ENCODE assay signal across 11 cellular contexts in the genomic region with DNA sequence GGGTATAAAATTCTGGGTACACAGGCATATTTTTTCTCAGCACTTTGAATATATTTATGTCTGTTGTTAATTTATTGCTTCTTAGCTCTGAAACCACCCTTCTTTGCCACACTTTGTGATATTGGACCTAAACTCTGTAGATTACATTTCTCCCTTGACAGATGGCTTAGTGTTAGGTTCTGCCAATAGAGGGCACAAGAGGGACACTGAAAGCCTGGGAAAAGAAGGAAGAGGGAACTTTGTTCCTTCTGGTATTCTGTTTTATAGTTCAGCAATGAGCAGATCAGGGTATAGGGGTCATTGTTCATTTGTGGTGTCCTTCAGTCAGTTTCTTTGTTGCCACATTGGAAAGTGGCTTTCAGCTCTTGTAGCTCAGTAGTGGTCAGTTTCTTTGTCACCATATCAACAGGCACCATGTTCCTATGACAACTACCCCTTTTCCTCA.
DNase-seq lines count a peak whose midpoint lies in the region; ATAC-seq, FAIRE-seq and TF ChIP-seq lines count a peak whose summit lies in the region.
"Had no signal": no experiment of that assay in that cellular context is flagged by ENCODE, and none has a peak within 500 bp of the region (broad histone marks: within the 10 kb centered on the region; RNA-seq: fewer than 3 reads in every experiment).

No MANE protein-coding gene starts in this region.

- H3K9me3 Mint-ChIP-seq in activated naive CD8-positive, alpha-beta T cell treated with anti-CD3 and anti-CD28 coated beads, Interleukin-2, amount 50 U/mL, for 24 hours, result peaks cover 30% of the 10 kb centered on the region

- no peak overlapping the region for H3K27ac Mint-ChIP-seq in activated naive CD8-positive, alpha-beta T cell treated with anti-CD3 and anti-CD28 coated beads, Interleukin-2, amount 50 U/mL, for 24 hours
- H3K27ac Mint-ChIP-seq: activated CD8-positive, alpha-beta T cell treated with anti-CD3 and anti-CD28 coated beads for 36 hours had no signal

- no peak overlapping the region for H3K4me3 Mint-ChIP-seq in activated naive CD8-positive, alpha-beta T cell treated with anti-CD3 and anti-CD28 coated beads, Interleukin-2, amount 50 U/mL, for 24 hours
- H3K4me3 Mint-ChIP-seq: activated CD8-positive, alpha-beta T cell treated with anti-CD3 and anti-CD28 coated beads for 36 hours had no signal

- no peaks in the 10 kb centered on the region for H3K27me3 ChIP-seq in lower lobe of right lung (ENCODE audit: low read depth)
- H3K27me3 ChIP-seq: neutrophil had no signal

- H3K27me3 Mint-ChIP-seq in activated naive CD8-positive, alpha-beta T cell treated with anti-CD3 and anti-CD28 coated beads, Interleukin-2, amount 50 U/mL, for 24 hours, result peaks cover 3% of the 10 kb centered on the region
- H3K27me3 Mint-ChIP-seq: activated CD8-positive, alpha-beta T cell treated with anti-CD3 and anti-CD28 coated beads for 36 hours had no signal

- peaks cover 12% of the 10 kb centered on the region for H3K9me3 ChIP-seq in lower lobe of right lung
- H3K9me3 ChIP-seq: neutrophil had no signal

- POLR2A ChIA-PET in GM10248 (lab: Yijun Ruan, JAX), result no interaction called here

- H3K4me1 Mint-ChIP-seq in activated naive CD8-positive, alpha-beta T cell treated with anti-CD3 and anti-CD28 coated beads, Interleukin-2, amount 50 U/mL, for 24 hours, result no peaks in the 10 kb centered on the region

- no peaks in the 10 kb centered on the region for H3K36me3 ChIP-seq in lower lobe of right lung
- H3K36me3 ChIP-seq: neutrophil had no signal

- ATAC-seq in lower lobe of right lung (no peak), GM18517 (IDR thresholded peaks at IDR 0.05; ENCODE audit: unreplicated experiment) (no peak)
- no peak for ATAC-seq in activated naive CD8-positive, alpha-beta T cell treated with anti-CD3 and anti-CD28 coated beads, Interleukin-2, amount 50 U/mL, for 24 hours
- ATAC-seq: activated CD8-positive, alpha-beta T cell treated with anti-CD3 and anti-CD28 coated beads for 36 hours had no signal

- TF ChIP-seq CTCF in GM10248 (IDR thresholded peaks at IDR 0.05; ENCODE audit: control extremely low read depth, extremely low read depth, low read depth, missing control alignments), result peak; percentile 9
- TF ChIP-seq CTCF in lower lobe of right lung (IDR thresholded peaks at IDR 0.05), result peak; percentile 34

- DNase-seq in GM10248 (ENCODE audit: extremely low spot score) (no peak), NCI-H2029 (lab: John Stamatoyannopoulos, UW) (peak; percentile 14), lower lobe of right lung (no peak), GF-D8 (lab: John Stamatoyannopoulos, UW) (no peak)
- no peak for DNase-seq in activated CD8-positive, alpha-beta memory T cell treated with anti-CD3 and anti-CD28 coated beads, Interleukin-2, amount 50 U/mL, for 48 hours
- DNase-seq in activated naive CD8-positive, alpha-beta T cell treated with anti-CD3 and anti-CD28 coated beads, Interleukin-2, amount 50 U/mL, for 24 hours, result no peak
- DNase-seq: activated CD8-positive, alpha-beta T cell treated with anti-CD3 and anti-CD28 coated beads for 36 hours; substantia nigra had no signal

- H3K27ac ChIP-seq in lower lobe of right lung, result no peak overlapping the region
- H3K27ac ChIP-seq: neutrophil had no signal

- no peaks in the 10 kb centered on the region for H3K36me3 Mint-ChIP-seq in activated naive CD8-positive, alpha-beta T cell treated with anti-CD3 and anti-CD28 coated beads, Interleukin-2, amount 50 U/mL, for 24 hours (ENCODE audit: low read depth)

- peak; percentile 20 for FAIRE-seq in TTC549 (lab: Jason Lieb, UNC)

- CTCF ChIA-PET in GM10248 (lab: Yijun Ruan, JAX), result no interaction called here

- intact Hi-C loops in lower lobe of right lung (cut with DNase I), result no loop called here

- no peak overlapping the region for H3K4me3 ChIP-seq in lower lobe of right lung

- H3K4me1 ChIP-seq in lower lobe of right lung, result no peaks in the 10 kb centered on the region
